In the genomic region with DNA sequence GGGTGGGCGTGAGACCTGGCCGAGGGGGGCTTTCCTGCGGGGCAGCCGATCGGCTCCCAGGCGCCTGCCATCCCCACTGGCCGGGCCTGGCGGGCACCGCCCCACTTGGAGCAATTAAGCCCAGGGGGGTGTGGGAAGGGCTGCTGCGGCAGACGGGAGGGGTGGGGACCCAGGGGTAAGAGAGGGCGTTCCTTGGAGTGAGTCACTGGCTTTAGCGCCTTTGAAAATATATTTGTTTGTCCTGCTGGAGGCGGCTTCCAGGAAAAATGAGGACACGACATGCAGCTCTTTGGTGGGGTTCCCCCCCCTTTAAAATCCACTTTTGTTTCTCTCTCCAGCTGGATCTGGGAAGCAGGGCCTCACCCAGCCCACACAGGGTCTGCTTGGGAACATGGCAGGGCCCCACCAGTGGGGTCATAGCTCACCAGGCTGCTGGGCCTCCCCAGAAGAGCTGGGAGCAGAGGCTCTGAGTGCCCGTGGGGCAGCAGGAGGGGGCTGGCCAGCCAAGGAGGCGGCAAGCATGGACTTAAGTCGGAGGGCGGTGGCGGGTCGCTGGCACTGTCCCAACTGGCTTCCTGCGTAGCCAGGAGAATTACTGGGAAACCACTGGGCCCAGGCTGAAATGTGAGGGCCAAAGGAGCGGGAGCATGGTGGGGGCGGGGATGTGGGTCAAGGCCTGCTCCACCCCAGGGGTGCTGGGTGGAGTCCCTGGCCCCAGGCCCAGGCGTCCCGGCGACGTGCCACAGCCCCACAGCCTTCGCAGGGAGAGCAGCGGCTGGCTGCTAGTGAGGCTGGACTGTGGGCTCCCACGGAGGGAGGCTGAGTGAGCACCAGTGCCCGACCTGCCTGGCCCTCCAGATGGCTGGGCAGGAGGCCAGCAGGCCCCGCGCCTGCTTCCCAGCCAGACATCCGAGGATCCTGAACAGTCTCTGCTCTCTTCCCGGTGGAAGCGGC, we compare ENCODE assay signal across 8 cellular contexts.
DNase-seq lines count a peak whose midpoint lies in the region; ATAC-seq and TF ChIP-seq lines count a peak whose summit lies in the region.

No MANE protein-coding gene starts in this region.

- H3K4me3 ChIP-seq in mucosa of descending colon = no peak overlapping the region

- H3K9me3 Mint-ChIP-seq in WTC11 = no peaks in the 10 kb centered on the region

- H3K27me3 Mint-ChIP-seq in WTC11 (ENCODE audit: low read depth) = no peaks in the 10 kb centered on the region

- H3K27ac ChIP-seq in epithelial cell of prostate = peak overlapping the region; percentile 75

- H3K9me3 ChIP-seq in mucosa of descending colon = no peaks in the 10 kb centered on the region

- DNase-seq in GM03348 (ENCODE audit: low spot score) (peak; percentile 96), NCI-H82 (lab: John Stamatoyannopoulos, UW) (peak; percentile 92), epithelial cell of prostate (ENCODE audit: low read depth, low spot score) (peak; percentile 14), mucosa of descending colon (peak; percentile 93 to 94 (median 93)), WTC11 (ENCODE audit: low spot score) (no peak)
- DNase-seq in activated CD8-positive, alpha-beta memory T cell treated with anti-CD3 and anti-CD28 coated beads, Interleukin-2, amount 50 U/mL, for 48 hours = no peak
- no peak for DNase-seq in activated naive CD4-positive, alpha-beta T cell treated with Interleukin-2 at 50 U/mL for 16 hours

- H3K4me3 Mint-ChIP-seq in WTC11 = no peak overlapping the region

- H3K36me3 ChIP-seq in mucosa of descending colon (ENCODE audit: low read depth) = no peaks in the 10 kb centered on the region

- TF ChIP-seq CTCF in mucosa of descending colon (IDR thresholded peaks at IDR 0.05) = no peak
- no peak for TF ChIP-seq CTCF in WTC11 (IDR thresholded peaks at IDR 0.05)

- POLR2A ChIA-PET in WTC11 (lab: Charles Lee) = interaction anchor here (0.6 kb wide), 1 partner anchor 41 kb away, joined by 4 read pairs; no protein-coding TSS in a partner anchor

- ATAC-seq in mucosa of descending colon = peak; percentile 91
- no peak for ATAC-seq in HG03025 (IDR thresholded peaks at IDR 0.05; ENCODE audit: low FRiP score, unreplicated experiment)
- ATAC-seq in WTC11 = no peak

- H3K4me1 Mint-ChIP-seq in WTC11 = peaks cover 3% of the 10 kb centered on the region; the same call in 1 of the 2 replicates

- CTCF ChIA-PET in WTC11 (lab: Charles Lee) = no interaction called here

- H3K4me1 ChIP-seq in mucosa of descending colon (ENCODE audit: low read depth) = peaks cover 30% of the 10 kb centered on the region

- intact Hi-C loops in mucosa of descending colon (cut with DNase I, micrococcal nuclease) = no loop called here

- H3K27ac Mint-ChIP-seq in WTC11 = no peak overlapping the region; the same call in 1 of the 2 replicates

- H3K36me3 Mint-ChIP-seq in WTC11 = peaks cover 39% of the 10 kb centered on the region

TF ChIP-seq in WTC11, 78 proteins besides CTCF, POLR2A, EP300 and RAD21:
- TF ChIP-seq RORB (CRISPR knock-in tag; IDR thresholded peaks at IDR 0.05) = no peak
- TF ChIP-seq ZNF396 (CRISPR knock-in tag; IDR thresholded peaks at IDR 0.05; ENCODE audit: borderline replicate concordance) = no peak
- TF ChIP-seq IRF2 (CRISPR knock-in tag; IDR thresholded peaks at IDR 0.05; ENCODE audit: borderline replicate concordance, low read depth) = no peak
- no peak for TF ChIP-seq CREM (CRISPR knock-in tag; IDR thresholded peaks at IDR 0.05)
- TF ChIP-seq, protein P1, sequence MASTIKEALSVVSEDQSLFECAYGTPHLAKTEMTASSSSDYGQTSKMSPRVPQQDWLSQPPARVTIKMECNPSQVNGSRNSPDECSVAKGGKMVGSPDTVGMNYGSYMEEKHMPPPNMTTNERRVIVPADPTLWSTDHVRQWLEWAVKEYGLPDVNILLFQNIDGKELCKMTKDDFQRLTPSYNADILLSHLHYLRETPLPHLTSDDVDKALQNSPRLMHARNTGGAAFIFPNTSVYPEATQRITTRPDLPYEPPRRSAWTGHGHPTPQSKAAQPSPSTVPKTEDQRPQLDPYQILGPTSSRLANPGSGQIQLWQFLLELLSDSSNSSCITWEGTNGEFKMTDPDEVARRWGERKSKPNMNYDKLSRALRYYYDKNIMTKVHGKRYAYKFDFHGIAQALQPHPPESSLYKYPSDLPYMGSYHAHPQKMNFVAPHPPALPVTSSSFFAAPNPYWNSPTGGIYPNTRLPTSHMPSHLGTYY (CRISPR knock-in tag; IDR thresholded peaks at IDR 0.05) = no peak
- TF ChIP-seq ESRRA (CRISPR knock-in tag; IDR thresholded peaks at IDR 0.05; ENCODE audit: borderline replicate concordance) = no peak
- TF ChIP-seq, protein P2, sequence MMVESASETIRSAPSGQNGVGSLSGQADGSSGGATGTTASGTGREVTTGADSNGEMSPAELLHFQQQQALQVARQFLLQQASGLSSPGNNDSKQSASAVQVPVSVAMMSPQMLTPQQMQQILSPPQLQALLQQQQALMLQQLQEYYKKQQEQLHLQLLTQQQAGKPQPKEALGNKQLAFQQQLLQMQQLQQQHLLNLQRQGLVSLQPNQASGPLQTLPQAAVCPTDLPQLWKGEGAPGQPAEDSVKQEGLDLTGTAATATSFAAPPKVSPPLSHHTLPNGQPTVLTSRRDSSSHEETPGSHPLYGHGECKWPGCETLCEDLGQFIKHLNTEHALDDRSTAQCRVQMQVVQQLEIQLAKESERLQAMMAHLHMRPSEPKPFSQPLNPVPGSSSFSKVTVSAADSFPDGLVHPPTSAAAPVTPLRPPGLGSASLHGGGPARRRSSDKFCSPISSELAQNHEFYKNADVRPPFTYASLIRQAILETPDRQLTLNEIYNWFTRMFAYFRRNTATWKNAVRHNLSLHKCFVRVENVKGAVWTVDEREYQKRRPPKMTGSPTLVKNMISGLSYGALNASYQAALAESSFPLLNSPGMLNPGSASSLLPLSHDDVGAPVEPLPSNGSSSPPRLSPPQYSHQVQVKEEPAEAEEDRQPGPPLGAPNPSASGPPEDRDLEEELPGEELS (CRISPR knock-in tag; IDR thresholded peaks at IDR 0.05) = no peak
- TF ChIP-seq, protein P3, sequence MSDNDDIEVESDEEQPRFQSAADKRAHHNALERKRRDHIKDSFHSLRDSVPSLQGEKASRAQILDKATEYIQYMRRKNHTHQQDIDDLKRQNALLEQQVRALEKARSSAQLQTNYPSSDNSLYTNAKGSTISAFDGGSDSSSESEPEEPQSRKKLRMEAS (CRISPR knock-in tag; IDR thresholded peaks at IDR 0.05) = no peak
- TF ChIP-seq, protein P4, sequence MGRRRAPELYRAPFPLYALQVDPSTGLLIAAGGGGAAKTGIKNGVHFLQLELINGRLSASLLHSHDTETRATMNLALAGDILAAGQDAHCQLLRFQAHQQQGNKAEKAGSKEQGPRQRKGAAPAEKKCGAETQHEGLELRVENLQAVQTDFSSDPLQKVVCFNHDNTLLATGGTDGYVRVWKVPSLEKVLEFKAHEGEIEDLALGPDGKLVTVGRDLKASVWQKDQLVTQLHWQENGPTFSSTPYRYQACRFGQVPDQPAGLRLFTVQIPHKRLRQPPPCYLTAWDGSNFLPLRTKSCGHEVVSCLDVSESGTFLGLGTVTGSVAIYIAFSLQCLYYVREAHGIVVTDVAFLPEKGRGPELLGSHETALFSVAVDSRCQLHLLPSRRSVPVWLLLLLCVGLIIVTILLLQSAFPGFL (CRISPR knock-in tag; IDR thresholded peaks at IDR 0.05; ENCODE audit: borderline replicate concordance) = no peak
- TF ChIP-seq TEAD4 (CRISPR knock-in tag; IDR thresholded peaks at IDR 0.05) = no peak
- TF ChIP-seq ETV6 (CRISPR knock-in tag; IDR thresholded peaks at IDR 0.05) = no peak
- TF ChIP-seq NR2C2 (CRISPR knock-in tag; IDR thresholded peaks at IDR 0.05) = no peak
- no peak for TF ChIP-seq ZNF416 (CRISPR knock-in tag; IDR thresholded peaks at IDR 0.05)
- TF ChIP-seq MXD4 (CRISPR knock-in tag; IDR thresholded peaks at IDR 0.05; ENCODE audit: borderline replicate concordance) = no peak
TF ChIP-seq in WTC11: peak in this region for 0.

Comparison
In these comparisons a context has a peak if more than half of its experiments do, and no peak if none do; other contexts are left out.
1. DNase-seq: peak in GM03348 (single experiment), NCI-H82 (single experiment), epithelial cell of prostate (single experiment) and mucosa of descending colon (3 of 3); none in activated CD8-positive, alpha-beta memory T cell treated with anti-CD3 and anti-CD28 coated beads, Interleukin-2, amount 50 U/mL, for 48 hours (single experiment), activated naive CD4-positive, alpha-beta T cell treated with Interleukin-2 at 50 U/mL for 16 hours (single experiment) and WTC11 (single experiment).